11 cellular contexts compared by ENCODE assay signal in the genomic region with DNA sequence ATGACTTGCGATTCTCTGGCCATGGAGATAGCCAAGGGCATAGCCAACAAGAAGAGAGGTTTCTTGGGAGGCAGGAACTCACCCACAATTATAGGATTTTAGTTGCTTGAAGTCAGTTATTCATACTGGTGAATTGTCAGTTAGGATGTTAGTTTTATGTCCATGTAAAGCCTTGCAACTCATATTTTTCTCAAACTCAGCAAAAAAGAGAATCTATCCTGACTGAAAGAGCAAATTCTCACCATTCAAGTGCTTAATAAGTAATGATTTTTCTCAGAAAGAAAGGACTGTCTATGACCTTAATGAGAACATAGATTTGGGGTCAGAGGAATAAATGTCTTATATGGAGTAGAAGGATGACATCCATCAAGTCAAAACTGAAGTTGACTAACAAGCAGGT.
"Had no signal": no experiment of that assay in that cellular context is flagged by ENCODE, and none has a peak within 500 bp of the region (broad histone marks: within the 10 kb centered on the region; RNA-seq: fewer than 3 reads in every experiment).

No MANE protein-coding gene starts in this region.

- H3K4me2 ChIP-seq: GM23338 had no signal

- H3K27ac ChIP-seq: GM23248 had no signal

- ATAC-seq: GM23338, HCT116 had no signal

- H3K4me3 ChIP-seq: GM23248, GM23338, HAP-1 had no signal

- H2AFZ ChIP-seq: GM23248, GM23338 had no signal

- FAIRE-seq: H1, H54 had no signal

- H3K36me3 ChIP-seq: HAP-1 had no signal

- H3K9ac ChIP-seq: GM23248 had no signal

- H3K9me3 ChIP-seq: HAP-1 had no signal

- DNase-seq: GM23248, GOT3, H7, H9, HCEC 1CT, HFFc6 had no signal

- H3K4me1 ChIP-seq: HAP-1 had no signal
